8 cellular contexts compared by ENCODE assay signal in the genomic region with DNA sequence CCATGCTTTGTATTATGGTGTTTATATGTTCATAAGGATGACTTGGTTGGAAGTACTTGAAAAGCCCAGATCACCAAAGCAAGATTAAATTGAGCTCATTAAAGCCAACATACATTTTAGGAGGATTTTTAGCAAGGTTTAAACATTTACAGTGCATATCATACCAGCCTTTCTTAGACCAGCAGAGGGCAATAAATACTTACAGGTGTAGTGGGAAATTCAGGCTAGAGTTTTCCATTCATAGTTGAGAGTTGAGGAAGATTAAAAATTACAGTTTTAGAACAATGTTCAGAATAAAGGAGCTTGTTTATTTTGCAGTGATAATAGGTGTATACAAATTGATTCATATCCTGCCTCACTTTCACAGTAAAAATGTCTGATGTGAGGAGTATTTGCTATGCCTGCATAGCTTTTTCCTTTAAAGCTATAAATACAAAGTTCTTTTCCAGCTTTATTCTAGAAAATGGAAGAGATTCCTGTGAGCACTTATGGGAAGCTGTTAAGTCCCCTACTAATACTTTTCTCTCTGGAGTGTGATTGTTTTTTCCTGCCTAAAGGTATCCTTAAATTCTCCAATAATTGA. TPM values are rescaled to one million over a fixed set of nuclear protein-coding genes. Genes with fewer than 3 reads are reported as not detected.
DNase-seq lines count a peak whose midpoint lies in the region; ATAC-seq and TF ChIP-seq lines count a peak whose summit lies in the region.

No MANE protein-coding gene starts in this region.

- H3K4me2 ChIP-seq in SK-N-SH, result no peak overlapping the region

- no peak overlapping the region for H3K4me3 Mint-ChIP-seq in nephron progenitor cell

- no peaks in the 10 kb centered on the region for H4K20me1 ChIP-seq in SK-N-SH (ENCODE audit: insufficient read depth)

- no peaks in the 10 kb centered on the region for H3K9me2 ChIP-seq in SK-N-SH

- CTCF ChIA-PET in SK-N-SH (lab: Yijun Ruan, JAX), result interaction anchor here (0.6 to 5.7 kb wide), 61 partner anchors 8 to 722 kb away, joined by 3 to 187 read pairs (median 4); partner anchors contain the start of genes DTL, INTS7, NSL1 and PACC1

- TF ChIP-seq EP300 in SK-N-SH (IDR thresholded peaks at IDR 0.05; ENCODE audit: borderline replicate concordance in 1 of 2, low read depth in 1 of 2, low read length in 1 of 2), result no peak

- peak; percentile 66 for TF ChIP-seq CTCF in BE2C (IDR thresholded peaks at IDR 0.05; ENCODE audit: low read depth, low read length)
- TF ChIP-seq CTCF in SK-N-SH (IDR thresholded peaks at IDR 0.05), result peak; percentile 85
- peak; percentile 68 to 88 (median 79) for TF ChIP-seq CTCF in esophagus squamous epithelium (IDR thresholded peaks at IDR 0.05)
- TF ChIP-seq CTCF in nephron progenitor cell (IDR thresholded peaks at IDR 0.05), result peak; percentile 44

- TF ChIP-seq RAD21 in SK-N-SH (IDR thresholded peaks at IDR 0.05; ENCODE audit: low read length), result peak; percentile 89

- peaks cover 56% of the 10 kb centered on the region for H3K36me3 Mint-ChIP-seq in nephron progenitor cell (ENCODE audit: low read depth)

- DNase-seq in BE2C (no peak), H4 (ENCODE audit: low spot score) (peak; percentile 16), SK-N-SH (peak; percentile 15), esophagus squamous epithelium (lab: John Stamatoyannopoulos, UW) (no peak), nephron progenitor cell (no peak), NCI-H187 treated with DMSO at 0.1 percent for 48 hours (lab: John Stamatoyannopoulos, UW) (no peak)
- DNase-seq in activated CD4-positive, alpha-beta T cell treated with anti-CD3 and anti-CD28 coated beads, Interleukin-2, amount 50 U/mL, for 4 hours, result no peak

- TF ChIP-seq POLR2A in esophagus squamous epithelium (IDR thresholded peaks at IDR 0.05), result no peak

- H3K9me3 Mint-ChIP-seq in nephron progenitor cell, result no peaks in the 10 kb centered on the region

- intact Hi-C loops in esophagus squamous epithelium (cut with DNase I), result loop anchor here (5.0 kb wide), 2 partner anchors 221 to 296 kb away; no protein-coding TSS in a partner anchor

- peaks cover 9% of the 10 kb centered on the region for H3F3A ChIP-seq in SK-N-SH (replicated peaks; ENCODE audit: insufficient read depth)

- H3K9ac ChIP-seq in SK-N-SH, result no peak overlapping the region

- H3K27ac ChIP-seq in SK-N-SH (ENCODE audit: low read depth in 2 of 2, low read length in 1 of 2) (no peak overlapping the region), esophagus squamous epithelium (peak overlapping the region in 1 of 4 donors; percentile 16)

- no peak overlapping the region for H3K27ac Mint-ChIP-seq in nephron progenitor cell

- no peaks in the 10 kb centered on the region for H3K9me3 ChIP-seq in BE2C
- no peaks in the 10 kb centered on the region for H3K9me3 ChIP-seq in SK-N-SH
- H3K9me3 ChIP-seq in esophagus squamous epithelium, result no peaks in the 10 kb centered on the region

- no peaks in the 10 kb centered on the region for H3K4me1 ChIP-seq in BE2C
- no peaks in the 10 kb centered on the region for H3K4me1 ChIP-seq in SK-N-SH (ENCODE audit: control insufficient read depth in 1 of 2, insufficient read depth in 2 of 2, low read depth in 1 of 2, low read length in 1 of 2)
- H3K4me1 ChIP-seq in esophagus squamous epithelium, result no peaks in the 10 kb centered on the region

- H3K36me3 ChIP-seq in BE2C (peaks cover 76% of the 10 kb centered on the region), SK-N-SH (replicated peaks in 1 of 2; ENCODE audit: control insufficient read depth in 1 of 2, insufficient read depth in 2 of 2, low read length in 1 of 2) (peaks cover 21 to 64% of the 10 kb centered on the region in 2 experiments), esophagus squamous epithelium (no peaks in the 10 kb centered on the region)

- no peaks in the 10 kb centered on the region for H3K4me1 Mint-ChIP-seq in nephron progenitor cell

- no peaks in the 10 kb centered on the region for H3K27me3 Mint-ChIP-seq in nephron progenitor cell (ENCODE audit: low read depth, poor library complexity)

- H3K79me2 ChIP-seq in SK-N-SH (ENCODE audit: insufficient read depth), result no peaks in the 10 kb centered on the region

- ATAC-seq in GM18517 (IDR thresholded peaks at IDR 0.05; ENCODE audit: unreplicated experiment), result no peak

- POLR2A ChIA-PET in SK-N-SH (lab: Yijun Ruan, JAX), result interaction anchor here (1.0 kb wide), 1 partner anchor 297 kb away, joined by 3 read pairs; no protein-coding TSS in a partner anchor

- H3K4me3 ChIP-seq in BE2C (ENCODE audit: low read depth, low read length) (no peak overlapping the region), SK-N-SH (ENCODE audit: low read depth in 2 of 2, low read length in 1 of 2) (no peak overlapping the region; a peak in 1 of 4 replicates), esophagus squamous epithelium (no peak overlapping the region)

- H3K27me3 ChIP-seq in BE2C (no peaks in the 10 kb centered on the region), SK-N-SH (ENCODE audit: insufficient read depth) (no peaks in the 10 kb centered on the region), esophagus squamous epithelium (no peaks in the 10 kb centered on the region)

- H2AFZ ChIP-seq in SK-N-SH (ENCODE audit: low read depth), result no peak overlapping the region

TF ChIP-seq in SK-N-SH, 30 proteins besides CTCF, POLR2A, EP300 and RAD21:
- TF ChIP-seq SMC3 (IDR thresholded peaks at IDR 0.05; ENCODE audit: low read depth, low read length), result peak; percentile 86
- no peak for TF ChIP-seq IRF3 (IDR thresholded peaks at IDR 0.05; ENCODE audit: low read depth, low read length)

RNA-seq across cellular contexts. Expression of gene DTL, which starts 35.3 kb away (rescaled TPM):
- 11.9 TPM for polyA plus RNA-seq in BE2C (2012; ENCODE audit: insufficient read depth, insufficient read length, low read depth)
- total RNA-seq in H4 (2014; rRNA removed; shearing (Covaris generic)), result 33.2 and 34.5 TPM in 2 replicates
- polyA plus RNA-seq in SK-N-SH (2012; rRNA removed), result 9.3 and 12.6 TPM in 2 replicates
- polyA plus RNA-seq in SK-N-SH (2012; cell fraction: cytosol; rRNA removed), result 7.9 and 9.3 TPM in 2 replicates
- 7.0 and 13.1 TPM in 2 replicates for polyA plus RNA-seq in SK-N-SH (2012; cell fraction: nucleus; rRNA removed)
- 1 to 10 TPM; 2.0 to 9.2 (median 5.1) TPM for total RNA-seq in esophagus squamous epithelium

RNA-seq across cellular contexts. Expression of gene INTS7, which starts 35.5 kb away (rescaled TPM):
- polyA plus RNA-seq in BE2C (2012; ENCODE audit: insufficient read depth, insufficient read length, low read depth), result 24.8 TPM
- total RNA-seq in H4 (2014; rRNA removed; shearing (Covaris generic)), result 20.4 and 25.8 TPM in 2 replicates
- 8.7 and 11.7 TPM in 2 replicates for polyA plus RNA-seq in SK-N-SH (2012; rRNA removed)
- polyA plus RNA-seq in SK-N-SH (2012; cell fraction: cytosol; rRNA removed), result 9.1 and 10.3 TPM in 2 replicates
- 5.2 and 13.6 TPM in 2 replicates for polyA plus RNA-seq in SK-N-SH (2012; cell fraction: nucleus; rRNA removed)
- 10 to 100 TPM; 13.8 to 20.7 (median 14.4) TPM for total RNA-seq in esophagus squamous epithelium

Comparison
In these comparisons a context has a peak if more than half of its experiments do, and no peak if none do; other contexts are left out.
1. DNase-seq: peak in H4 (single experiment) and SK-N-SH (single experiment); none in BE2C (single experiment), esophagus squamous epithelium (single experiment), nephron progenitor cell (single experiment), NCI-H187 treated with DMSO at 0.1 percent for 48 hours (single experiment) and activated CD4-positive, alpha-beta T cell treated with anti-CD3 and anti-CD28 coated beads, Interleukin-2, amount 50 U/mL, for 4 hours (0 of 2).
2. Peak in every context shown above with its lines, with median percentiles within 50 percentile points of each other: CTCF ChIP-seq.